11 cellular contexts compared by ENCODE assay signal in genomic region chr2:135962401-135963138, GRCh38. TPM values are rescaled to one million over a fixed set of nuclear protein-coding genes. Genes with fewer than 3 reads are reported as not detected.
A peak's percentile ranks its signal among the peaks of the same experiment; 100 is the strongest.
DNase-seq lines count a peak whose midpoint lies in the region; ATAC-seq and TF ChIP-seq lines count a peak whose summit lies in the region.
"Had no signal": no experiment of that assay in that cellular context is flagged by ENCODE, and none has a peak within 500 bp of the region (broad histone marks: within the 10 kb centered on the region; RNA-seq: fewer than 3 reads in every experiment).

No MANE protein-coding gene starts in this region.

- no peak for TF ChIP-seq CTCF in nephron (IDR thresholded peaks at IDR 0.05; ENCODE audit: unreplicated experiment in 3 of 3)
- no peak for TF ChIP-seq CTCF in Calu3 (IDR thresholded peaks at IDR 0.05; ENCODE audit: unreplicated experiment)

- H3K9me3 Mint-ChIP-seq in activated CD4-positive, alpha-beta memory T cell treated with anti-CD3 and anti-CD28 coated beads for 36 hours: no peaks in the 10 kb centered on the region
- H3K9me3 Mint-ChIP-seq in nephron (no peaks in the 10 kb centered on the region), Calu3 (ENCODE audit: low read depth, unreplicated experiment) (no peaks in the 10 kb centered on the region)

- H3K4me1 Mint-ChIP-seq in activated CD4-positive, alpha-beta memory T cell treated with anti-CD3 and anti-CD28 coated beads for 36 hours (ENCODE audit: low read depth): peaks cover 61% of the 10 kb centered on the region
- peaks cover 40% of the 10 kb centered on the region for H3K4me1 Mint-ChIP-seq in nephron
- peaks cover 35% of the 10 kb centered on the region for H3K4me1 Mint-ChIP-seq in Calu3 (ENCODE audit: low read depth, unreplicated experiment)

- CTCF ChIA-PET in activated CD4-positive, alpha-beta memory T cell treated with anti-CD3 and anti-CD28 coated beads for 36 hours (lab: Charles Lee): interaction anchor here (0.6 to 1.1 kb wide), 3 partner anchors 16 to 1818 kb away, joined by 3 to 5 read pairs (median 3); no protein-coding TSS in a partner anchor
- CTCF ChIA-PET in Calu3 (lab: Charles Lee): no interaction called here

- POLR2A ChIA-PET in activated CD4-positive, alpha-beta memory T cell treated with anti-CD3 and anti-CD28 coated beads for 36 hours (lab: Charles Lee): interaction anchor here (0.7 kb wide), 1 partner anchor 12 kb away, joined by 3 read pairs; no protein-coding TSS in a partner anchor

- peaks cover 41% of the 10 kb centered on the region for H3K36me3 Mint-ChIP-seq in activated CD4-positive, alpha-beta memory T cell treated with anti-CD3 and anti-CD28 coated beads for 36 hours
- H3K36me3 Mint-ChIP-seq in nephron (ENCODE audit: low read depth) (peaks cover 38% of the 10 kb centered on the region), Calu3 (ENCODE audit: insufficient read depth, unreplicated experiment) (peaks cover 6% of the 10 kb centered on the region)

- H3K27ac Mint-ChIP-seq in activated CD4-positive, alpha-beta memory T cell treated with anti-CD3 and anti-CD28 coated beads for 36 hours: peak overlapping the region; percentile 75
- H3K27ac Mint-ChIP-seq in nephron (peak overlapping the region; percentile 64 to 88 (median 81)), Calu3 (ENCODE audit: unreplicated experiment) (no peak overlapping the region)

- ATAC-seq in HG02981 (IDR thresholded peaks at IDR 0.05; ENCODE audit: unreplicated experiment): peak; percentile 44
- ATAC-seq in HG03457 (IDR thresholded peaks at IDR 0.05; ENCODE audit: unreplicated experiment): no peak

- DNase-seq in DMS79 treated with DMSO at 0.1 percent for 48 hours (lab: John Stamatoyannopoulos, UW): peak; percentile 52
- no peak for DNase-seq in DMS79 (lab: John Stamatoyannopoulos, UW)
- DNase-seq in activated CD4-positive, alpha-beta memory T cell treated with anti-CD3 and anti-CD28 coated beads for 36 hours: no peak
- no peak for DNase-seq in NCI-H2107 (lab: John Stamatoyannopoulos, UW)
- no peak for DNase-seq in Calu3
- DNase-seq: 8988T, foreskin melanocyte, NCI-H2029 treated with DMSO at 0.1 percent for 48 hours had no signal

- H3K27me3 Mint-ChIP-seq in activated CD4-positive, alpha-beta memory T cell treated with anti-CD3 and anti-CD28 coated beads for 36 hours: no peaks in the 10 kb centered on the region
- no peaks in the 10 kb centered on the region for H3K27me3 Mint-ChIP-seq in nephron (ENCODE audit: low read depth)
- no peaks in the 10 kb centered on the region for H3K27me3 Mint-ChIP-seq in Calu3 (ENCODE audit: unreplicated experiment)

- intact Hi-C loops in activated CD4-positive, alpha-beta memory T cell treated with anti-CD3 and anti-CD28 coated beads for 36 hours (cut with micrococcal nuclease): loop anchor here (1.0 to 5.0 kb wide), 2 partner anchors 46 to 170 kb away; no protein-coding TSS in a partner anchor
- intact Hi-C loops in Calu3 (cut with micrococcal nuclease; ENCODE audit: unreplicated experiment): no loop called here

- no TSS peak for BruUV-seq in Calu3 (replicated peaks; lab: Mats Ljungman, UMichigan)

- H3K4me3 Mint-ChIP-seq in activated CD4-positive, alpha-beta memory T cell treated with anti-CD3 and anti-CD28 coated beads for 36 hours: peak overlapping the region; percentile 40
- H3K4me3 Mint-ChIP-seq in nephron (no peak overlapping the region), Calu3 (ENCODE audit: low read depth, unreplicated experiment) (no peak overlapping the region)

RNA-seq across cellular contexts. Expression of gene DARS1, which starts 22.9 kb away (rescaled TPM):
- 100 to 1,000 TPM; 215 to 218 TPM for total RNA-seq in activated CD4-positive, alpha-beta memory T cell treated with anti-CD3 and anti-CD28 coated beads for 36 hours
- 57.5 and 63.3 TPM in 2 replicates for total RNA-seq in Calu3 (2022)
